8 cellular contexts compared by ENCODE assay signal in the genomic region with DNA sequence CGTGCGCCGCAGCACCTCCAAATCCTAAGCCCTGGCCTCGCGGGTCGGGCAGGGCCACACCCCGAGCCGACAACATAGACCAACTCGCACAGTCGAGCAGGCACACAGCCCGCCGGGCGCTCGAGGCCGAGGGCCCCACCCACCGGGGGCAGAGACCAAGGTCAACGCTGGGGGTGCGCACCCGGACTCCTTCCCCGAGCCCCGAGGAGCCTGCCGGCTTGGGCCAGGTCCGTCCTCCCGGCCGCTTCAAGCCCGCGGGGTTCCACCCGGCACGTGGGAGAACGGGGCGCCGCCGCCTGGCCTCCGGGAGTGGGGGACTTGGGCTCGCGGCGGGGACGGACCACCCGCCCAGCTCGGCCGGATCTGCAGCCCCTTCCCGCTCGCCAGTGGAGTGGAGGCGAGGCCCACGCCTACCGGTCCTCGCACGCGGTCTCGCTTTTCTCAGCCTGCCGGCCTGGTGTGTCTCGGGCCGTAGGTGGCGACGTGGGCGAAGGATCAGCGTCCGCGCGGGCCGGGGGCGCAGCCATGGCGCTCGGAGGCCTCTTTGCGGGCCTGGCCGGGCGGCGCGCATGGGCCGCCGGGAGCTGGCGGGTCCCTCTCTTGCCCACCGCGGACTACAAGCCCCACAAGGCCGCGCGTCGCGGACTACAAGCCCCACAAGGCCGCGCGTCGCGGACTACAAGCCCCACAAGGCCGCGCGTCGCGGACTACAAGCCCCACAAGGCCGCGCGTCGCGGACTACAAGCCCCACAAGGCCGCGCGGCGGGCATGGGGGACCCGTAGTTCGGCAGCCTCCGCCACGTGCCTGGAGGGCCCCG. TPM values are rescaled to one million over a fixed set of nuclear protein-coding genes. Genes with fewer than 3 reads are reported as not detected.
A peak's percentile ranks its signal among the peaks of the same experiment; 100 is the strongest.
DNase-seq lines count a peak whose midpoint lies in the region; ATAC-seq and TF ChIP-seq lines count a peak whose summit lies in the region.

A gene (minus strand): TSS at position 571 of the 818 bp plus-strand sequence. CDS start 44 bp downstream, at position 527.

- no TSS peak for BruUV-seq in mammary epithelial cell (replicated peaks; lab: Mats Ljungman, UMichigan)

- ATAC-seq in HG02884 (IDR thresholded peaks at IDR 0.05; ENCODE audit: unreplicated experiment) = peak; percentile 58

- H3K79me2 ChIP-seq in mammary epithelial cell (ENCODE audit: insufficient read depth, low read length) = peaks cover 50% of the 10 kb centered on the region
- H3K79me2 ChIP-seq in smooth muscle cell (ENCODE audit: low read depth) = peaks cover 50% of the 10 kb centered on the region

- H3K4me3 ChIP-seq in mammary epithelial cell (replicated peaks in 1 of 3; ENCODE audit: insufficient read depth in 1 of 3, low read depth in 2 of 3, low read length in 3 of 3) = peak within 1 kb of the TSS; percentile 80 to 92 (median 88)
- peak within 1 kb of the TSS; percentile 99 for H3K4me3 ChIP-seq in smooth muscle cell

- CTCF ChIA-PET in mammary epithelial cell (lab: Charles Lee; ENCODE audit: low non-redundant PET) = interaction anchor here (0.7 kb wide), 1 partner anchor 24 kb away, joined by 3 read pairs; no protein-coding TSS in a partner anchor

- H3K27ac ChIP-seq in VCaP (peak within 1 kb of the TSS; percentile 98), mammary epithelial cell (ENCODE audit: insufficient read depth, low read depth, low read length) (peak within 1 kb of the TSS; percentile 55), smooth muscle cell (ENCODE audit: low read depth) (peak within 1 kb of the TSS; percentile 80)

- WGBS in mammary epithelial cell (ENCODE audit: low coverage, missing lambda C conversion rate) = under 1% methylated on average over 24 of the region's 103 CpGs
- under 1% methylated on average over 98 of the region's 103 CpGs for WGBS in smooth muscle cell (ENCODE audit: low lambda C conversion rate)

- DNase-seq in NCI-H2107 (lab: John Stamatoyannopoulos, UW) (peak; percentile 79), NCI-H2107 treated with DMSO at 0.1 percent for 48 hours (lab: John Stamatoyannopoulos, UW; ENCODE audit: unreplicated experiment) (no peak), NCI-H187 (lab: John Stamatoyannopoulos, UW) (peak; percentile 70 to 90), mammary epithelial cell (peak; percentile 78), iPS-NIHi7 (ENCODE audit: extremely low spot score) (peak; percentile 90), smooth muscle cell (lab: John Stamatoyannopoulos, UW; ENCODE audit: unreplicated experiment) (peak; percentile 60)

- H3K9me3 ChIP-seq in mammary epithelial cell (replicated peaks; ENCODE audit: insufficient read depth, low read length) = no peaks in the 10 kb centered on the region
- H3K9me3 ChIP-seq in smooth muscle cell (replicated peaks; ENCODE audit: low read depth) = no peaks in the 10 kb centered on the region

- dilution Hi-C loops in mammary epithelial cell (cut with HindIII; ENCODE audit: low sequenced_read_pairs) = no loop called here

- in situ Hi-C loops in mammary epithelial cell (cut with MboI; ENCODE audit: low sequenced_read_pairs in 2 of 2) = no loop called here

- intact Hi-C loops in mammary epithelial cell (cut with micrococcal nuclease) = loop anchor here (1.0 to 5.0 kb wide), 3 partner anchors 45 to 419 kb away; a partner anchor contains a TSS

- no peaks in the 10 kb centered on the region for H3F3A ChIP-seq in smooth muscle cell (ENCODE audit: low read depth)

- H3K4me1 ChIP-seq in mammary epithelial cell (ENCODE audit: insufficient read depth, low read length) (peaks cover 39% of the 10 kb centered on the region), smooth muscle cell (ENCODE audit: low read depth) (peaks cover 10% of the 10 kb centered on the region)

- H2AFZ ChIP-seq in mammary epithelial cell (ENCODE audit: low read depth, low read length) = peak within 1 kb of the TSS; percentile 83
- H2AFZ ChIP-seq in smooth muscle cell (ENCODE audit: low read depth) = peak within 1 kb of the TSS; percentile 39

- peak within 1 kb of the TSS; percentile 99 for H3K4me2 ChIP-seq in mammary epithelial cell (ENCODE audit: insufficient read depth, low read depth, low read length)
- peak within 1 kb of the TSS; percentile 100 for H3K4me2 ChIP-seq in smooth muscle cell

- H4K20me1 ChIP-seq in mammary epithelial cell (ENCODE audit: insufficient read depth, low read length) = no peaks in the 10 kb centered on the region
- peaks cover 46% of the 10 kb centered on the region for H4K20me1 ChIP-seq in smooth muscle cell (ENCODE audit: low read depth)

- H3K27me3 ChIP-seq in mammary epithelial cell (ENCODE audit: insufficient read depth, low read length) (no peaks in the 10 kb centered on the region), smooth muscle cell (ENCODE audit: low read depth) (no peaks in the 10 kb centered on the region)

- H3K9ac ChIP-seq in mammary epithelial cell (ENCODE audit: insufficient read depth, low read length) = peak within 1 kb of the TSS; percentile 71
- peak within 1 kb of the TSS; percentile 83 for H3K9ac ChIP-seq in smooth muscle cell (ENCODE audit: low read depth)

- no peaks in the 10 kb centered on the region for H3K36me3 ChIP-seq in mammary epithelial cell (ENCODE audit: insufficient read depth, low read length)
- H3K36me3 ChIP-seq in smooth muscle cell (ENCODE audit: low read depth) = no peaks in the 10 kb centered on the region

- TF ChIP-seq CTCF in VCaP (conservative IDR thresholded peaks at IDR 0.05) (peak; percentile 36), mammary epithelial cell (conservative IDR thresholded peaks at IDR 0.05 in 1 of 2, IDR thresholded peaks at IDR 0.05 in 1 of 2; ENCODE audit: extremely low read depth in 1 of 2, insufficient read depth in 1 of 2, low read depth in 1 of 2, low read length in 2 of 2) (no peak), smooth muscle cell (IDR thresholded peaks at IDR 0.05; ENCODE audit: borderline replicate concordance, insufficient read depth, poor library complexity, severe bottlenecking) (no peak)

RNA-seq across cellular contexts. Expression of the gene that starts here (rescaled TPM):
- 10 to 100 TPM; 28.5 to 34.3 TPM for total RNA-seq in mammary epithelial cell
- 37.0 TPM for polyA plus RNA-seq in mammary epithelial cell
- polyA minus RNA-seq in mammary epithelial cell = 17.7 TPM
- 12.8 and 17.2 TPM in 2 replicates for total RNA-seq in smooth muscle cell
- 22.6 and 29.3 TPM in 2 replicates for polyA plus RNA-seq in smooth muscle cell
